In the genomic region with DNA sequence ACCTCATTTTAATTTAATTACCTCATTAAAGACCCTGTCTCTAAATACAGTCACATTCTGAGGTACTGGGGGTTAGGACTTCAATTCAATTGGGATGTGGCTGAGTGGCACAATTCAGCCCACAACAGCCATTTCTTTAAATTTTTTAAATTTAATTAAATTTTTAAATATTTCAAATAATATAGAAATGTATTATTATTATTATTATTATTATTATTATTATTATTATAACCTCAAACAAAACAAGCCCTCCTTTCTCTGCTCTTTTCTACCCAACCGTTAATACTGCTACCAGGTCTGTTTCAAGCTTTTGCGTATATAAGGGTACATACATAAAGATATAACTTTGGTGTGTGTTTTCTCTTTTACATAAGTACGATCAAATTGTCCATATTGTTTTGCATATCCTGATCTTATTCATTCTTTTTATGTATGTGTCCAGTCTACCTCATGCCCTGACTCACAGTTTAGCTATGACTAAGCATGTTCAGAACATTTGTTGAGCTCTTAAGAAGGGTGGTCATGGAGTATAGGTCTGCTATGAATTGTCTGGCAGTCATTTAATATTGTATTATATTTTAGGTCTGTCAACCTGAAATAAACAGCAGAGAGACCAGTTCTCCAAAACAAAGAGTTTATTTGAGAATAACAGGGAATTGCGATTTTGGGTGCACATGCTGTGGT, we compare ENCODE assay signal across 11 cellular contexts.
DNase-seq lines count a peak whose midpoint lies in the region; ATAC-seq and FAIRE-seq lines count a peak whose summit lies in the region.
"Had no signal": no experiment of that assay in that cellular context is flagged by ENCODE, and none has a peak within 500 bp of the region (broad histone marks: within the 10 kb centered on the region; RNA-seq: fewer than 3 reads in every experiment).

No MANE protein-coding gene starts in this region.

- peak; percentile 50 for DNase-seq in epithelial cell of prostate (ENCODE audit: low read depth, low spot score)
- DNase-seq in effector memory CD8-positive, alpha-beta T cell, result no peak
- no peak for DNase-seq in ecto neural progenitor cell (ENCODE audit: low spot score)
- no peak for DNase-seq in NCI-H1048 (lab: John Stamatoyannopoulos, UW)
- no peak for DNase-seq in RCC 7860 (ENCODE audit: low spot score)
- DNase-seq: activated CD4-positive, alpha-beta T cell treated with anti-CD3 and anti-CD28 coated beads for 48 hours; GOT3; spleen had no signal

- no peak overlapping the region for H3K4me3 Mint-ChIP-seq in effector memory CD8-positive, alpha-beta T cell

- ATAC-seq in GM18519 (IDR thresholded peaks at IDR 0.05; ENCODE audit: low FRiP score, unreplicated experiment), result peak; percentile 78
- ATAC-seq in GM21529 (IDR thresholded peaks at IDR 0.05; ENCODE audit: unreplicated experiment), result peak; percentile 88
- ATAC-seq in HG03354 (IDR thresholded peaks at IDR 0.05; ENCODE audit: poor library complexity, severe bottlenecking, unreplicated experiment), result peak; percentile 89
- ATAC-seq in effector memory CD8-positive, alpha-beta T cell (replicated peaks), result no peak

- no peak overlapping the region for H3K27ac Mint-ChIP-seq in effector memory CD8-positive, alpha-beta T cell

- peaks cover 0 to 3% of the 10 kb centered on the region in 2 donors for H3K4me1 Mint-ChIP-seq in effector memory CD8-positive, alpha-beta T cell (ENCODE audit: low read depth in 2 of 2)

- no peaks in the 10 kb centered on the region for H3K27me3 Mint-ChIP-seq in effector memory CD8-positive, alpha-beta T cell

- H3K36me3 Mint-ChIP-seq in effector memory CD8-positive, alpha-beta T cell (ENCODE audit: insufficient read depth), result no peaks in the 10 kb centered on the region

- H3K27ac ChIP-seq in epithelial cell of prostate, result no peak overlapping the region
- H3K27ac ChIP-seq: spleen had no signal

- H3K9me3 Mint-ChIP-seq in effector memory CD8-positive, alpha-beta T cell, result no peaks in the 10 kb centered on the region

- FAIRE-seq in RCC 7860 (lab: Jason Lieb, UNC), result no peak
